Comparison of ENCODE assay signal across 10 cellular contexts in the genomic region with DNA sequence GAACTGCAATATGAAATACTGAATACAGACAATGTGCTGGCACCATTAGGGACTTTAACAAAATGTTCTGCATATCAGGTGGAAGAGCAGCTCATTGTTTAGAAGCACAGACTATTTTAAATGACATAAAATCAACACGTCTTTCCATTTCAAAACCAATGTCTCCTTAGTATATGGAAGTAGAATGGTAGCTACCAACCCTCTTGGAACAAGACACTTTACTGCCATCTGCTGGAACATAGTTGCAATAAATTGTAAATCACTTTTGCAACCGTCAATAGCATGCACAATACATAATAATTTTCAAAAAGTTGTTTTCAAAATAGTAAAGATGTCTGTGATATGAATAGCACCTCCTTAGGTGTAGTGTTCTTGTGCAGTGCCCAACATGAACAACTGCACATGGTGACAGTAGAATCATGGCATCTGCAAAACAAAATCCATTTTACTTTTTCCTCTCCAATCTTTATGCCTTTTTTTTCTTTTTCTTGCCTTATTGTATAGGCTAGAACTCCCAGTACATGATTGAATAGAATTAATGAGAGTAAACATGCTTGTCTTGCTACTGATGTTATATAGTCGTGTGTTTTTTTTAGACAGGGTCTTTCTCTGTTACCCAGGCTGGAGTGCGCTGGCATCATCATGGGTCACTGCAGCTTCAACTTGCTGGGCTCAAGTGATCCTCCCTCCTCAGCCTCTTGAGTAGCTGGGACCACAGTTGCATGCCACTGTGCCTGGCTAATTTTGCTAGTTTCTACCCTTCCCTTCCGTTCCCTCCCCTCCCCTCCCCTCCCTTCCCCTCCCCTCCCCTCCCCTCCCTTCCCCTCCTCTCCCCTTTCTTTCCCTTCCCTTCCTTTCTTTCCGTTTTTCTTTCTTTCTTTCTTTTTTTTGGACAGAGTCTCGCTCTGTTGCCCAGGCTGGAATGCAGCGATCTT. TPM values are rescaled to one million over a fixed set of nuclear protein-coding genes. Genes with fewer than 3 reads are reported as not detected.
A peak's percentile ranks its signal among the peaks of the same experiment; 100 is the strongest.
DNase-seq lines count a peak whose midpoint lies in the region; ATAC-seq and TF ChIP-seq lines count a peak whose summit lies in the region.
"Had no signal": no experiment of that assay in that cellular context is flagged by ENCODE, and none has a peak within 500 bp of the region (broad histone marks: within the 10 kb centered on the region; RNA-seq: fewer than 3 reads in every experiment).

No MANE protein-coding gene starts in this region.

- H3K27me3 Mint-ChIP-seq in T-helper 2 cell treated with Interferon-gamma antibody and Interleukin-4, amounts not matched to agents 5 μg/mL and 100 μg/mL, for 36 hours (ENCODE audit: low read depth): peaks cover 11% of the 10 kb centered on the region

- H3K27ac ChIP-seq in HL-60 (replicated peaks) (no peak overlapping the region), lower lobe of right lung (no peak overlapping the region)
- H3K27ac ChIP-seq: SJCRH30 had no signal

- peaks cover 3% of the 10 kb centered on the region for H3K4me1 Mint-ChIP-seq in T-helper 2 cell treated with Interferon-gamma antibody and Interleukin-4, amounts not matched to agents 5 μg/mL and 100 μg/mL, for 36 hours (ENCODE audit: low read depth)

- DNase-seq in D341Med (ENCODE audit: low spot score): peak; percentile 53
- peak; percentile 22 to 50 for DNase-seq in HL-60 (ENCODE audit: low read depth in 1 of 2, low spot score in 1 of 2)
- peak; percentile 76 for DNase-seq in NOMO-1 treated with DMSO at 0.1 percent for 48 hours (lab: John Stamatoyannopoulos, UW; ENCODE audit: unreplicated experiment)
- peak; percentile 79 to 83 for DNase-seq in cardiac fibroblast (ENCODE audit: low read depth in 2 of 2)
- no peak for DNase-seq in lower lobe of right lung
- no peak for DNase-seq in activated naive CD4-positive, alpha-beta T cell treated with Interleukin-2 at 50 U/mL for 16 hours
- DNase-seq in T-helper 2 cell treated with Interferon-gamma antibody and Interleukin-4, amounts not matched to agents 5 μg/mL and 100 μg/mL, for 36 hours (ENCODE audit: low spot score): no peak
- DNase-seq: right cardiac atrium had no signal

- H3K4me3 Mint-ChIP-seq in T-helper 2 cell treated with Interferon-gamma antibody and Interleukin-4, amounts not matched to agents 5 μg/mL and 100 μg/mL, for 36 hours: no peak overlapping the region

- no peaks in the 10 kb centered on the region for H3K4me1 ChIP-seq in lower lobe of right lung
- H3K4me1 ChIP-seq: SJCRH30 had no signal

- peak in 1 of 2 donors; percentile 57 for ATAC-seq in lower lobe of right lung
- ATAC-seq in GM21447 (IDR thresholded peaks at IDR 0.05; ENCODE audit: unreplicated experiment): no peak

- H3K36me3 Mint-ChIP-seq in T-helper 2 cell treated with Interferon-gamma antibody and Interleukin-4, amounts not matched to agents 5 μg/mL and 100 μg/mL, for 36 hours (ENCODE audit: low read depth): no peaks in the 10 kb centered on the region

- TF ChIP-seq CTCF in HL-60 (IDR thresholded peaks at IDR 0.05; ENCODE audit: insufficient read depth, low read length): peak; percentile 41
- TF ChIP-seq CTCF in cardiac fibroblast (IDR thresholded peaks at IDR 0.05; ENCODE audit: low read depth, low read length): peak; percentile 62
- TF ChIP-seq CTCF in lower lobe of right lung (IDR thresholded peaks at IDR 0.05): peak; percentile 65

- H3K9me3 Mint-ChIP-seq in T-helper 2 cell treated with Interferon-gamma antibody and Interleukin-4, amounts not matched to agents 5 μg/mL and 100 μg/mL, for 36 hours: no peaks in the 10 kb centered on the region

- intact Hi-C loops in lower lobe of right lung (cut with DNase I): no loop called here

- H3K9me3 ChIP-seq in lower lobe of right lung: no peaks in the 10 kb centered on the region
- H3K9me3 ChIP-seq: SJCRH30 had no signal

- no peak overlapping the region for H3K4me3 ChIP-seq in HL-60 (replicated peaks; ENCODE audit: insufficient read depth, low read length)
- H3K4me3 ChIP-seq in cardiac fibroblast (replicated peaks in 1 of 2; ENCODE audit: low read depth in 2 of 2, low read length in 2 of 2): no peak overlapping the region
- no peak overlapping the region for H3K4me3 ChIP-seq in lower lobe of right lung
- H3K4me3 ChIP-seq: SJCRH30 had no signal

- H3K27me3 ChIP-seq in HL-60 (ENCODE audit: insufficient read depth, poor library complexity, severe bottlenecking) (no peaks in the 10 kb centered on the region), lower lobe of right lung (ENCODE audit: low read depth) (no peaks in the 10 kb centered on the region)
- H3K27me3 ChIP-seq: SJCRH30 had no signal

- H3K36me3 ChIP-seq in lower lobe of right lung: no peaks in the 10 kb centered on the region
- H3K36me3 ChIP-seq: SJCRH30 had no signal

- H3K27ac Mint-ChIP-seq in T-helper 2 cell treated with Interferon-gamma antibody and Interleukin-4, amounts not matched to agents 5 μg/mL and 100 μg/mL, for 36 hours: no peak overlapping the region

RNA-seq across cellular contexts. Expression of gene LYPD5, which starts 7.8 kb away (rescaled TPM):
- total RNA-seq in lower lobe of right lung: 7.5 TPM

RNA-seq across cellular contexts. Expression of gene ZNF283, which starts 17.1 kb away (rescaled TPM):
- total RNA-seq in lower lobe of right lung: 12.7 TPM

RNA-seq across cellular contexts. Expression of gene KCNN4, which starts 29.3 kb away (rescaled TPM):
- total RNA-seq in lower lobe of right lung: 3.6 TPM

RNA-seq across cellular contexts. Expression of gene SMG9, which starts 55.3 kb away (rescaled TPM):
- 47.3 TPM for total RNA-seq in lower lobe of right lung

Comparison
In these comparisons a context has a peak if more than half of its experiments do, and no peak if none do; other contexts are left out.
1. DNase-seq: peak in D341Med (single experiment), HL-60 (2 of 2), NOMO-1 treated with DMSO at 0.1 percent for 48 hours (single experiment) and cardiac fibroblast (2 of 2); none in lower lobe of right lung (single experiment), activated naive CD4-positive, alpha-beta T cell treated with Interleukin-2 at 50 U/mL for 16 hours (single experiment) and T-helper 2 cell treated with Interferon-gamma antibody and Interleukin-4, amounts not matched to agents 5 μg/mL and 100 μg/mL, for 36 hours (single experiment).
2. Peak in every context shown above with its lines, with median percentiles within 50 percentile points of each other: CTCF ChIP-seq.